Comparison of ENCODE assay signal across 2 cellular contexts in genomic region chr1:207518608-207519239, GRCh38.
A peak's percentile ranks its signal among the peaks of the same experiment; 100 is the strongest.
TF ChIP-seq lines count a peak whose summit lies in the region.

No MANE protein-coding gene starts in this region.

TF ChIP-seq in GM23338, 12 proteins besides CTCF, POLR2A, EP300 and RAD21 (continued from another document):
- TF ChIP-seq, protein P1, sequence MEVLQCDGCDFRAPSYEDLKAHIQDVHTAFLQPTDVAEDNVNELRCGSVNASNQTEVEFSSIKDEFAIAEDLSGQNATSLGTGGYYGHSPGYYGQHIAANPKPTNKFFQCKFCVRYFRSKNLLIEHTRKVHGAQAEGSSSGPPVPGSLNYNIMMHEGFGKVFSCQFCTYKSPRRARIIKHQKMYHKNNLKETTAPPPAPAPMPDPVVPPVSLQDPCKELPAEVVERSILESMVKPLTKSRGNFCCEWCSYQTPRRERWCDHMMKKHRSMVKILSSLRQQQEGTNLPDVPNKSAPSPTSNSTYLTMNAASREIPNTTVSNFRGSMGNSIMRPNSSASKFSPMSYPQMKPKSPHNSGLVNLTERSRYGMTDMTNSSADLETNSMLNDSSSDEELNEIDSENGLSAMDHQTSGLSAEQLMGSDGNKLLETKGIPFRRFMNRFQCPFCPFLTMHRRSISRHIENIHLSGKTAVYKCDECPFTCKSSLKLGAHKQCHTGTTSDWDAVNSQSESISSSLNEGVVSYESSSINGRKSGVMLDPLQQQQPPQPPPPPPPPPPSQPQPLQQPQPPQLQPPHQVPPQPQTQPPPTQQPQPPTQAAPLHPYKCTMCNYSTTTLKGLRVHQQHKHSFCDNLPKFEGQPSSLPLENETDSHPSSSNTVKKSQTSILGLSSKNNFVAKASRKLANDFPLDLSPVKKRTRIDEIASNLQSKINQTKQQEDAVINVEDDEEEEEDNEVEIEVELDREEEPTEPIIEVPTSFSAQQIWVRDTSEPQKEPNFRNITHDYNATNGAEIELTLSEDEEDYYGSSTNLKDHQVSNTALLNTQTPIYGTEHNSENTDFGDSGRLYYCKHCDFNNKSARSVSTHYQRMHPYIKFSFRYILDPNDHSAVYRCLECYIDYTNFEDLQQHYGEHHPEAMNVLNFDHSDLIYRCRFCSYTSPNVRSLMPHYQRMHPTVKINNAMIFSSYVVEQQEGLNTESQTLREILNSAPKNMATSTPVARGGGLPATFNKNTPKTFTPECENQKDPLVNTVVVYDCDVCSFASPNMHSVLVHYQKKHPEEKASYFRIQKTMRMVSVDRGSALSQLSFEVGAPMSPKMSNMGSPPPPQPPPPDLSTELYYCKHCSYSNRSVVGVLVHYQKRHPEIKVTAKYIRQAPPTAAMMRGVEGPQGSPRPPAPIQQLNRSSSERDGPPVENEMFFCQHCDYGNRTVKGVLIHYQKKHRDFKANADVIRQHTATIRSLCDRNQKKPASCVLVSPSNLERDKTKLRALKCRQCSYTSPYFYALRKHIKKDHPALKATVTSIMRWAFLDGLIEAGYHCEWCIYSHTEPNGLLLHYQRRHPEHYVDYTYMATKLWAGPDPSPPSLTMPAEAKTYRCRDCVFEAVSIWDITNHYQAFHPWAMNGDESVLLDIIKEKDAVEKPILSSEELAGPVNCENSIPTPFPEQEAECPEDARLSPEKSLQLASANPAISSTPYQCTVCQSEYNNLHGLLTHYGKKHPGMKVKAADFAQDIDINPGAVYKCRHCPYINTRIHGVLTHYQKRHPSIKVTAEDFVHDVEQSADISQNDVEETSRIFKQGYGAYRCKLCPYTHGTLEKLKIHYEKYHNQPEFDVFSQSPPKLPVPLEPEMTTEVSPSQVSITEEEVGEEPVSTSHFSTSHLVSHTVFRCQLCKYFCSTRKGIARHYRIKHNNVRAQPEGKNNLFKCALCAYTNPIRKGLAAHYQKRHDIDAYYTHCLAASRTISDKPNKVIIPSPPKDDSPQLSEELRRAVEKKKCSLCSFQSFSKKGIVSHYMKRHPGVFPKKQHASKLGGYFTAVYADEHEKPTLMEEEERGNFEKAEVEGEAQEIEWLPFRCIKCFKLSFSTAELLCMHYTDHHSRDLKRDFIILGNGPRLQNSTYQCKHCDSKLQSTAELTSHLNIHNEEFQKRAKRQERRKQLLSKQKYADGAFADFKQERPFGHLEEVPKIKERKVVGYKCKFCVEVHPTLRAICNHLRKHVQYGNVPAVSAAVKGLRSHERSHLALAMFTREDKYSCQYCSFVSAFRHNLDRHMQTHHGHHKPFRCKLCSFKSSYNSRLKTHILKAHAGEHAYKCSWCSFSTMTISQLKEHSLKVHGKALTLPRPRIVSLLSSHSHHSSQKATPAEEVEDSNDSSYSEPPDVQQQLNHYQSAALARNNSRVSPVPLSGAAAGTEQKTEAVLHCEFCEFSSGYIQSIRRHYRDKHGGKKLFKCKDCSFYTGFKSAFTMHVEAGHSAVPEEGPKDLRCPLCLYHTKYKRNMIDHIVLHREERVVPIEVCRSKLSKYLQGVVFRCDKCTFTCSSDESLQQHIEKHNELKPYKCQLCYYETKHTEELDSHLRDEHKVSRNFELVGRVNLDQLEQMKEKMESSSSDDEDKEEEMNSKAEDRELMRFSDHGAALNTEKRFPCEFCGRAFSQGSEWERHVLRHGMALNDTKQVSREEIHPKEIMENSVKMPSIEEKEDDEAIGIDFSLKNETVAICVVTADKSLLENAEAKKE (CRISPR knock-in tag; IDR thresholded peaks at IDR 0.05), result no peak
- no peak for TF ChIP-seq JUNB (IDR thresholded peaks at IDR 0.05; ENCODE audit: unreplicated experiment)
- TF ChIP-seq, protein P2, sequence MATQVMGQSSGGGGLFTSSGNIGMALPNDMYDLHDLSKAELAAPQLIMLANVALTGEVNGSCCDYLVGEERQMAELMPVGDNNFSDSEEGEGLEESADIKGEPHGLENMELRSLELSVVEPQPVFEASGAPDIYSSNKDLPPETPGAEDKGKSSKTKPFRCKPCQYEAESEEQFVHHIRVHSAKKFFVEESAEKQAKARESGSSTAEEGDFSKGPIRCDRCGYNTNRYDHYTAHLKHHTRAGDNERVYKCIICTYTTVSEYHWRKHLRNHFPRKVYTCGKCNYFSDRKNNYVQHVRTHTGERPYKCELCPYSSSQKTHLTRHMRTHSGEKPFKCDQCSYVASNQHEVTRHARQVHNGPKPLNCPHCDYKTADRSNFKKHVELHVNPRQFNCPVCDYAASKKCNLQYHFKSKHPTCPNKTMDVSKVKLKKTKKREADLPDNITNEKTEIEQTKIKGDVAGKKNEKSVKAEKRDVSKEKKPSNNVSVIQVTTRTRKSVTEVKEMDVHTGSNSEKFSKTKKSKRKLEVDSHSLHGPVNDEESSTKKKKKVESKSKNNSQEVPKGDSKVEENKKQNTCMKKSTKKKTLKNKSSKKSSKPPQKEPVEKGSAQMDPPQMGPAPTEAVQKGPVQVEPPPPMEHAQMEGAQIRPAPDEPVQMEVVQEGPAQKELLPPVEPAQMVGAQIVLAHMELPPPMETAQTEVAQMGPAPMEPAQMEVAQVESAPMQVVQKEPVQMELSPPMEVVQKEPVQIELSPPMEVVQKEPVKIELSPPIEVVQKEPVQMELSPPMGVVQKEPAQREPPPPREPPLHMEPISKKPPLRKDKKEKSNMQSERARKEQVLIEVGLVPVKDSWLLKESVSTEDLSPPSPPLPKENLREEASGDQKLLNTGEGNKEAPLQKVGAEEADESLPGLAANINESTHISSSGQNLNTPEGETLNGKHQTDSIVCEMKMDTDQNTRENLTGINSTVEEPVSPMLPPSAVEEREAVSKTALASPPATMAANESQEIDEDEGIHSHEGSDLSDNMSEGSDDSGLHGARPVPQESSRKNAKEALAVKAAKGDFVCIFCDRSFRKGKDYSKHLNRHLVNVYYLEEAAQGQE (IDR thresholded peaks at IDR 0.05; ENCODE audit: unreplicated experiment), result no peak
- no peak for TF ChIP-seq CREB1 (CRISPR knock-in tag; IDR thresholded peaks at IDR 0.05; ENCODE audit: low read depth)

TF ChIP-seq in K562, 482 proteins besides CTCF, POLR2A, EP300 and RAD21 (continued from another document):
- TF ChIP-seq, protein P3, sequence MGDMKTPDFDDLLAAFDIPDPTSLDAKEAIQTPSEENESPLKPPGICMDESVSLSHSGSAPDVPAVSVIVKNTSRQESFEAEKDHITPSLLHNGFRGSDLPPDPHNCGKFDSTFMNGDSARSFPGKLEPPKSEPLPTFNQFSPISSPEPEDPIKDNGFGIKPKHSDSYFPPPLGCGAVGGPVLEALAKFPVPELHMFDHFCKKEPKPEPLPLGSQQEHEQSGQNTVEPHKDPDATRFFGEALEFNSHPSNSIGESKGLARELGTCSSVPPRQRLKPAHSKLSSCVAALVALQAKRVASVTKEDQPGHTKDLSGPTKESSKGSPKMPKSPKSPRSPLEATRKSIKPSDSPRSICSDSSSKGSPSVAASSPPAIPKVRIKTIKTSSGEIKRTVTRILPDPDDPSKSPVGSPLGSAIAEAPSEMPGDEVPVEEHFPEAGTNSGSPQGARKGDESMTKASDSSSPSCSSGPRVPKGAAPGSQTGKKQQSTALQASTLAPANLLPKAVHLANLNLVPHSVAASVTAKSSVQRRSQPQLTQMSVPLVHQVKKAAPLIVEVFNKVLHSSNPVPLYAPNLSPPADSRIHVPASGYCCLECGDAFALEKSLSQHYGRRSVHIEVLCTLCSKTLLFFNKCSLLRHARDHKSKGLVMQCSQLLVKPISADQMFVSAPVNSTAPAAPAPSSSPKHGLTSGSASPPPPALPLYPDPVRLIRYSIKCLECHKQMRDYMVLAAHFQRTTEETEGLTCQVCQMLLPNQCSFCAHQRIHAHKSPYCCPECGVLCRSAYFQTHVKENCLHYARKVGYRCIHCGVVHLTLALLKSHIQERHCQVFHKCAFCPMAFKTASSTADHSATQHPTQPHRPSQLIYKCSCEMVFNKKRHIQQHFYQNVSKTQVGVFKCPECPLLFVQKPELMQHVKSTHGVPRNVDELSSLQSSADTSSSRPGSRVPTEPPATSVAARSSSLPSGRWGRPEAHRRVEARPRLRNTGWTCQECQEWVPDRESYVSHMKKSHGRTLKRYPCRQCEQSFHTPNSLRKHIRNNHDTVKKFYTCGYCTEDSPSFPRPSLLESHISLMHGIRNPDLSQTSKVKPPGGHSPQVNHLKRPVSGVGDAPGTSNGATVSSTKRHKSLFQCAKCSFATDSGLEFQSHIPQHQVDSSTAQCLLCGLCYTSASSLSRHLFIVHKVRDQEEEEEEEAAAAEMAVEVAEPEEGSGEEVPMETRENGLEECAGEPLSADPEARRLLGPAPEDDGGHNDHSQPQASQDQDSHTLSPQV (IDR thresholded peaks at IDR 0.05), result peak; percentile 68; the same call in 1 of the 2 replicates
- TF ChIP-seq ZNF316 (IDR thresholded peaks at IDR 0.05) (peak; percentile 99), SIRT6 (IDR thresholded peaks at IDR 0.05; ENCODE audit: low read depth, low read length) (no peak), C11orf30 (IDR thresholded peaks at IDR 0.05; ENCODE audit: low read depth) (peak; percentile 96), NCOA1 (IDR thresholded peaks at IDR 0.05; ENCODE audit: low read depth) (no peak), TARDBP (IDR thresholded peaks at IDR 0.05) (no peak), NCOA2 (IDR thresholded peaks at IDR 0.05; ENCODE audit: partially characterized antibody in 2 of 2) (no peak), PHB2 (IDR thresholded peaks at IDR 0.05; ENCODE audit: low read depth) (no peak), MAFK (IDR thresholded peaks at IDR 0.05; ENCODE audit: low read length) (peak; percentile 50; the same call in 1 of the 2 replicates), NUFIP1 (IDR thresholded peaks at IDR 0.05; ENCODE audit: partially characterized antibody) (no peak), SRF (CRISPR knock-in tag; IDR thresholded peaks at IDR 0.05) (peak in 1 of 2 experiments; percentile 48; a peak in 1 of 4 replicates), MAZ (CRISPR knock-in tag; conservative IDR thresholded peaks at IDR 0.05 in 1 of 2, IDR thresholded peaks at IDR 0.05 in 1 of 2) (peak in 1 of 2 experiments; percentile 25; a peak in 1 of 4 replicates), ZNF197 (CRISPR knock-in tag; IDR thresholded peaks at IDR 0.05; ENCODE audit: low read depth) (peak; percentile 36; the same call in 1 of the 2 replicates), ATF7 (IDR thresholded peaks at IDR 0.05) (no peak), NEUROD1 (IDR thresholded peaks at IDR 0.05; ENCODE audit: borderline replicate concordance, low read depth, low read length, partially characterized antibody) (no peak), MAFF (IDR thresholded peaks at IDR 0.05; ENCODE audit: low read length) (peak; percentile 67; the same call in 1 of the 2 replicates), HMBOX1 (IDR thresholded peaks at IDR 0.05) (no peak), PYGO2 (tag; IDR thresholded peaks at IDR 0.05) (no peak), MYBL2 (IDR thresholded peaks at IDR 0.05; ENCODE audit: low read depth) (no peak), MYBL2 (CRISPR knock-in tag; IDR thresholded peaks at IDR 0.05; ENCODE audit: borderline replicate concordance) (no peak), JUN (IDR thresholded peaks at IDR 0.05; ENCODE audit: borderline replicate concordance, low read depth, low read length) (no peak), JUN (CRISPR knock-in tag; IDR thresholded peaks at IDR 0.05; ENCODE audit: borderline replicate concordance) (no peak), MTA2 (IDR thresholded peaks at IDR 0.05; ENCODE audit: low read depth) (no peak), COPS2 (conservative IDR thresholded peaks at IDR 0.05) (no peak), PCBP2 (IDR thresholded peaks at IDR 0.05; ENCODE audit: low read depth, low read length, poor library complexity, severe bottlenecking) (no peak), TOE1 (IDR thresholded peaks at IDR 0.05; ENCODE audit: borderline replicate concordance) (no peak), TOE1 (CRISPR knock-in tag; IDR thresholded peaks at IDR 0.05; ENCODE audit: borderline replicate concordance, low read depth) (no peak), JUND (IDR thresholded peaks at IDR 0.05; ENCODE audit: borderline replicate concordance, low read depth, low read length) (no peak), JUND (tag; IDR thresholded peaks at IDR 0.05; ENCODE audit: borderline replicate concordance, low read depth, low read length) (peak; percentile 39; the same call in 1 of the 3 replicates)
- TF ChIP-seq, protein P4, sequence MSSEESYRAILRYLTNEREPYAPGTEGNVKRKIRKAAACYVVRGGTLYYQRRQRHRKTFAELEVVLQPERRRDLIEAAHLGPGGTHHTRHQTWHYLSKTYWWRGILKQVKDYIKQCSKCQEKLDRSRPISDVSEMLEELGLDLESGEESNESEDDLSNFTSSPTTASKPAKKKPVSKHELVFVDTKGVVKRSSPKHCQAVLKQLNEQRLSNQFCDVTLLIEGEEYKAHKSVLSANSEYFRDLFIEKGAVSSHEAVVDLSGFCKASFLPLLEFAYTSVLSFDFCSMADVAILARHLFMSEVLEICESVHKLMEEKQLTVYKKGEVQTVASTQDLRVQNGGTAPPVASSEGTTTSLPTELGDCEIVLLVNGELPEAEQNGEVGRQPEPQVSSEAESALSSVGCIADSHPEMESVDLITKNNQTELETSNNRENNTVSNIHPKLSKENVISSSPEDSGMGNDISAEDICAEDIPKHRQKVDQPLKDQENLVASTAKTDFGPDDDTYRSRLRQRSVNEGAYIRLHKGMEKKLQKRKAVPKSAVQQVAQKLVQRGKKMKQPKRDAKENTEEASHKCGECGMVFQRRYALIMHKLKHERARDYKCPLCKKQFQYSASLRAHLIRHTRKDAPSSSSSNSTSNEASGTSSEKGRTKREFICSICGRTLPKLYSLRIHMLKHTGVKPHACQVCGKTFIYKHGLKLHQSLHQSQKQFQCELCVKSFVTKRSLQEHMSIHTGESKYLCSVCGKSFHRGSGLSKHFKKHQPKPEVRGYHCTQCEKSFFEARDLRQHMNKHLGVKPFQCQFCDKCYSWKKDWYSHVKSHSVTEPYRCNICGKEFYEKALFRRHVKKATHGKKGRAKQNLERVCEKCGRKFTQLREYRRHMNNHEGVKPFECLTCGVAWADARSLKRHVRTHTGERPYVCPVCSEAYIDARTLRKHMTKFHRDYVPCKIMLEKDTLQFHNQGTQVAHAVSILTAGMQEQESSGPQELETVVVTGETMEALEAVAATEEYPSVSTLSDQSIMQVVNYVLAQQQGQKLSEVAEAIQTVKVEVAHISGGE (CRISPR knock-in tag; IDR thresholded peaks at IDR 0.05), result peak in 1 of 3 experiments; percentile 7; a peak in 1 of 6 replicates
- TF ChIP-seq, protein P5, sequence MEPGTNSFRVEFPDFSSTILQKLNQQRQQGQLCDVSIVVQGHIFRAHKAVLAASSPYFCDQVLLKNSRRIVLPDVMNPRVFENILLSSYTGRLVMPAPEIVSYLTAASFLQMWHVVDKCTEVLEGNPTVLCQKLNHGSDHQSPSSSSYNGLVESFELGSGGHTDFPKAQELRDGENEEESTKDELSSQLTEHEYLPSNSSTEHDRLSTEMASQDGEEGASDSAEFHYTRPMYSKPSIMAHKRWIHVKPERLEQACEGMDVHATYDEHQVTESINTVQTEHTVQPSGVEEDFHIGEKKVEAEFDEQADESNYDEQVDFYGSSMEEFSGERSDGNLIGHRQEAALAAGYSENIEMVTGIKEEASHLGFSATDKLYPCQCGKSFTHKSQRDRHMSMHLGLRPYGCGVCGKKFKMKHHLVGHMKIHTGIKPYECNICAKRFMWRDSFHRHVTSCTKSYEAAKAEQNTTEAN (CRISPR knock-in tag; IDR thresholded peaks at IDR 0.05), result no peak
